In the genomic region with DNA sequence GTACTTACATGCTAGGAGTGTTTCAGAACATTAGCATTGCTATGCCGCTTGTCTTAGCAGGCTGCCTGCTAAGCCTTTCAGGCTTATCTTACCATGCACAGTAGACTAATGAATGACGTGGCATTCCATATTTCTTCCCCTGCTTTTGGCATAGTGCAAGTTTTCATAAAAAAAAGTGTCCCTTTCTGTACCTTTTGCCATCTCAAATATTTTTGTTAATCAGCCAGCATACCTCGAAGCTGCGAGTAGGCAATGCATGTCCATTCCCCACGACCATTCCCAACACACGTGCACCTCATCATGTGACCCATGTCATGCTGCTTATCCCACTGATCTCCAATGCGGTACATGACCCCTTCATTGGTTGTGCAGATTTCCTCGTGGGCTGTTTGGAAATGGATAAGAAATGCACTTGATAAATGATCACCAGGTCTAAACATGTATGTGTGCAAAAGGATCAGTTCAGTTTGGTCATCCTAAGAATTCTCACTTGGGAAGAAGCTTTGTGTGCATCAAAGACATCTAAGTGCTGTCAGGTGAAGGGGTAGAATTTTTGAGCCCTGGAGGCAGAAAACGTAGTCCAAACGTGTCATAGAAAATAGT, we compare ENCODE assay signal across 27 cellular contexts. TPM values are rescaled to one million over a fixed set of nuclear protein-coding genes. Genes with fewer than 3 reads are reported as not detected.
DNase-seq lines count a peak whose midpoint lies in the region; ATAC-seq, FAIRE-seq and TF ChIP-seq lines count a peak whose summit lies in the region.
"Had no signal": no experiment of that assay in that cellular context is flagged by ENCODE, and none has a peak within 500 bp of the region (broad histone marks: within the 10 kb centered on the region; RNA-seq: fewer than 3 reads in every experiment).

No MANE protein-coding gene starts in this region.

- H3K4me1 Mint-ChIP-seq in HFFc6 (ENCODE audit: low read depth): peaks cover 74% of the 10 kb centered on the region
- H3K4me1 Mint-ChIP-seq: CD4-positive, CD25-positive, alpha-beta regulatory T cell; natural killer cell; T-cell had no signal

- 49 to 51% methylated on average over 8 to 9 of the region's 10 CpGs for WGBS in gastroesophageal sphincter (ENCODE audit: low coverage in 1 of 2), 2 donors

- H3K36me3 ChIP-seq in bronchial epithelial cell (ENCODE audit: control insufficient read depth, insufficient read depth, low read length): peaks cover 3% of the 10 kb centered on the region
- H3K36me3 ChIP-seq in gastroesophageal sphincter: peaks cover 13 to 96% of the 10 kb centered on the region in 2 donors
- H3K36me3 ChIP-seq: spleen had no signal

- peak overlapping the region in 3 of 4 donors; percentile 49 to 76 (median 70) for H3K27ac ChIP-seq in gastroesophageal sphincter
- H3K27ac ChIP-seq: spleen had no signal

- H3K27ac Mint-ChIP-seq in HFFc6: peak overlapping the region; percentile 63; the same call in 1 of the 2 replicates
- H3K27ac Mint-ChIP-seq: activated naive CD8-positive, alpha-beta T cell; activated T-helper 1 cell treated with anti-CD3 and anti-CD28 coated beads, Interleukin-12 subunit alpha, Interleukin-12 subunit beta, Interleukin-2, Interleukin-4 antibody, amounts not matched to agents 30 ng/mL and 10 ng/mL and 1 ng/mL, durations not matched to agents 14 hours and 24 hours and 36 hours; CD4-positive, CD25-positive, alpha-beta regulatory T cell; natural killer cell; T-cell had no signal

- peak; percentile 36 for FAIRE-seq in bronchial epithelial cell (lab: Jason Lieb, UNC)
- FAIRE-seq: GM12878, kidney had no signal

- TF ChIP-seq POLR2A in gastroesophageal sphincter (IDR thresholded peaks at IDR 0.05): no peak

- no peaks in the 10 kb centered on the region for H3K9me3 ChIP-seq in gastroesophageal sphincter
- H3K9me3 ChIP-seq: HAP-1, spleen had no signal

- TF ChIP-seq EP300 in gastroesophageal sphincter (IDR thresholded peaks at IDR 0.05): no peak

- no peak for ATAC-seq in gastroesophageal sphincter
- ATAC-seq: natural killer cell, PC-3, T-cell had no signal

- DNase-seq in HFFc6 (no peak), bronchial epithelial cell (ENCODE audit: low read depth) (no peak), retinal pigment epithelial cell (ENCODE audit: low read depth) (peak; percentile 79), T1000 (lab: John Stamatoyannopoulos, UW) (no peak), UCSD-AML1 (lab: John Stamatoyannopoulos, UW; ENCODE audit: unreplicated experiment) (no peak), occipital lobe (lab: John Stamatoyannopoulos, UW) (no peak)
- no peak for DNase-seq in activated CD8-positive, alpha-beta memory T cell treated with anti-CD3 and anti-CD28 coated beads, Interleukin-2, amount 50 U/mL, for 48 hours
- DNase-seq: activated CD4-positive, CD25-positive, alpha-beta regulatory T cell; activated CD8-positive, alpha-beta memory T cell treated with anti-CD3 and anti-CD28 coated beads for 24 hours; CD4-positive, CD25-positive, alpha-beta regulatory T cell; effector CD8-positive, alpha-beta T cell; GF-D8; hypothalamus; kidney; natural killer cell; NCI-H1436 treated with DMSO at 0.1 percent for 48 hours; PC-3; posterior cingulate gyrus; SIG-M5; spleen; stimulated activated CD4-positive, alpha-beta T cell treated with anti-CD3 and anti-CD28 coated beads, Interleukin-4, amount 100 ng/mL, for 4 hours; T-cell had no signal

- H3K27me3 ChIP-seq in bronchial epithelial cell (ENCODE audit: control insufficient read depth, insufficient read depth, low read length) (no peaks in the 10 kb centered on the region), gastroesophageal sphincter (no peaks in the 10 kb centered on the region)

- peaks cover 75% of the 10 kb centered on the region for H3K36me3 Mint-ChIP-seq in HFFc6 (ENCODE audit: low read depth)
- H3K36me3 Mint-ChIP-seq: activated naive CD8-positive, alpha-beta T cell; CD4-positive, CD25-positive, alpha-beta regulatory T cell; natural killer cell; T-cell had no signal

- TF ChIP-seq CTCF in HFFc6 (IDR thresholded peaks at IDR 0.05) (no peak), bronchial epithelial cell (IDR thresholded peaks at IDR 0.05; ENCODE audit: insufficient read depth, low read length, severe bottlenecking) (no peak), gastroesophageal sphincter (IDR thresholded peaks at IDR 0.05) (no peak), retinal pigment epithelial cell (conservative IDR thresholded peaks at IDR 0.05; ENCODE audit: low read depth, low read length) (no peak)

- peaks cover 0 to 93% (median 13%) of the 10 kb centered on the region in 3 donors for H3K4me1 ChIP-seq in gastroesophageal sphincter
- H3K4me1 ChIP-seq: HAP-1, spleen had no signal

- H3K4me3 Mint-ChIP-seq in HFFc6: no peak overlapping the region
- H3K4me3 Mint-ChIP-seq: activated naive CD8-positive, alpha-beta T cell; activated T-helper 1 cell treated with anti-CD3 and anti-CD28 coated beads, Interleukin-12 subunit alpha, Interleukin-12 subunit beta, Interleukin-2, Interleukin-4 antibody, amounts not matched to agents 30 ng/mL and 10 ng/mL and 1 ng/mL, durations not matched to agents 14 hours and 24 hours and 36 hours; CD4-positive, CD25-positive, alpha-beta regulatory T cell; natural killer cell; T-cell had no signal

- H3K27me3 Mint-ChIP-seq in HFFc6 (ENCODE audit: insufficient read depth): peaks cover 16% of the 10 kb centered on the region

- H3K4me3 ChIP-seq in bronchial epithelial cell (ENCODE audit: low read depth, low read length): no peak overlapping the region
- no peak overlapping the region for H3K4me3 ChIP-seq in gastroesophageal sphincter
- no peak overlapping the region for H3K4me3 ChIP-seq in retinal pigment epithelial cell (ENCODE audit: low read length)
- H3K4me3 ChIP-seq: GM12878, HAP-1, spleen had no signal

- no peaks in the 10 kb centered on the region for H3K9me3 Mint-ChIP-seq in HFFc6
- H3K9me3 Mint-ChIP-seq: activated T-helper 1 cell treated with anti-CD3 and anti-CD28 coated beads, Interleukin-12 subunit alpha, Interleukin-12 subunit beta, Interleukin-2, Interleukin-4 antibody, amounts not matched to agents 30 ng/mL and 10 ng/mL and 1 ng/mL, durations not matched to agents 14 hours and 24 hours and 36 hours; natural killer cell; T-cell had no signal

RNA-seq across cellular contexts. Expression of a gene that starts 13.9 kb away (rescaled TPM):
- total RNA-seq in HFFc6 (2021; fragmentation: NEBNext Ultra II Directional; extraction: Animal tissue kit (Norgen Biotek cat#: 25700)): 1,000 to 10,000 TPM; 2,848 to 5,249 (median 2,869) TPM
- total RNA-seq in bronchial epithelial cell (53.8 and 83.2 TPM in 2 replicates), gastroesophageal sphincter (1,000 to 10,000 TPM; 1,699 to 4,986 (median 1,920) TPM), occipital lobe (85.5 TPM)

Comparison
In these comparisons a context has a peak if more than half of its experiments do, and no peak if none do; other contexts are left out.
1. RNA of a gene that starts 13.9 kb away (total RNA-seq): 2,848 to 5,249 TPM in HFFc6 and 1,699 to 4,986 TPM in gastroesophageal sphincter; 85.5 TPM in occipital lobe (single experiment) and 53.8 to 83.2 TPM in bronchial epithelial cell; every median in the first group is over 10 times any median in the second.